Comparison of ENCODE assay signal across 2 cellular contexts in genomic region chr12:75759842-75760260, GRCh38.
TF ChIP-seq lines count a peak whose summit lies in the region.

No MANE protein-coding gene starts in this region.

TF ChIP-seq in HCT116, 20 proteins besides CTCF, POLR2A, EP300 and RAD21:
- TF ChIP-seq, protein P1, sequence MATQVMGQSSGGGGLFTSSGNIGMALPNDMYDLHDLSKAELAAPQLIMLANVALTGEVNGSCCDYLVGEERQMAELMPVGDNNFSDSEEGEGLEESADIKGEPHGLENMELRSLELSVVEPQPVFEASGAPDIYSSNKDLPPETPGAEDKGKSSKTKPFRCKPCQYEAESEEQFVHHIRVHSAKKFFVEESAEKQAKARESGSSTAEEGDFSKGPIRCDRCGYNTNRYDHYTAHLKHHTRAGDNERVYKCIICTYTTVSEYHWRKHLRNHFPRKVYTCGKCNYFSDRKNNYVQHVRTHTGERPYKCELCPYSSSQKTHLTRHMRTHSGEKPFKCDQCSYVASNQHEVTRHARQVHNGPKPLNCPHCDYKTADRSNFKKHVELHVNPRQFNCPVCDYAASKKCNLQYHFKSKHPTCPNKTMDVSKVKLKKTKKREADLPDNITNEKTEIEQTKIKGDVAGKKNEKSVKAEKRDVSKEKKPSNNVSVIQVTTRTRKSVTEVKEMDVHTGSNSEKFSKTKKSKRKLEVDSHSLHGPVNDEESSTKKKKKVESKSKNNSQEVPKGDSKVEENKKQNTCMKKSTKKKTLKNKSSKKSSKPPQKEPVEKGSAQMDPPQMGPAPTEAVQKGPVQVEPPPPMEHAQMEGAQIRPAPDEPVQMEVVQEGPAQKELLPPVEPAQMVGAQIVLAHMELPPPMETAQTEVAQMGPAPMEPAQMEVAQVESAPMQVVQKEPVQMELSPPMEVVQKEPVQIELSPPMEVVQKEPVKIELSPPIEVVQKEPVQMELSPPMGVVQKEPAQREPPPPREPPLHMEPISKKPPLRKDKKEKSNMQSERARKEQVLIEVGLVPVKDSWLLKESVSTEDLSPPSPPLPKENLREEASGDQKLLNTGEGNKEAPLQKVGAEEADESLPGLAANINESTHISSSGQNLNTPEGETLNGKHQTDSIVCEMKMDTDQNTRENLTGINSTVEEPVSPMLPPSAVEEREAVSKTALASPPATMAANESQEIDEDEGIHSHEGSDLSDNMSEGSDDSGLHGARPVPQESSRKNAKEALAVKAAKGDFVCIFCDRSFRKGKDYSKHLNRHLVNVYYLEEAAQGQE (IDR thresholded peaks at IDR 0.05; ENCODE audit: low read depth), result no peak
- TF ChIP-seq ZFX (IDR thresholded peaks at IDR 0.05) (no peak), CEBPB (IDR thresholded peaks at IDR 0.05; ENCODE audit: low read depth) (no peak), ZNF274 (IDR thresholded peaks at IDR 0.05; ENCODE audit: low read depth, low read length) (no peak), SIN3A (IDR thresholded peaks at IDR 0.05; ENCODE audit: low read depth) (peak; percentile 45; the same call in 1 of the 2 replicates), ATF3 (IDR thresholded peaks at IDR 0.05) (no peak), ELF1 (IDR thresholded peaks at IDR 0.05; ENCODE audit: borderline replicate concordance, low read depth) (no peak), EGR1 (IDR thresholded peaks at IDR 0.05; ENCODE audit: low read depth) (peak; percentile 18; the same call in 1 of the 2 replicates), MAX (IDR thresholded peaks at IDR 0.05) (peak; percentile 49), TCF7L2 (IDR thresholded peaks at IDR 0.05; ENCODE audit: borderline replicate concordance, extremely low read depth, insufficient read depth, insufficient read length) (peak; percentile 52), EZH2phosphoT487 (IDR thresholded peaks at IDR 0.05; ENCODE audit: borderline replicate concordance) (no peak), CBX3 (IDR thresholded peaks at IDR 0.05; ENCODE audit: low read depth) (peak; percentile 75; the same call in 1 of the 2 replicates), SP1 (IDR thresholded peaks at IDR 0.05; ENCODE audit: low read depth) (peak; percentile 87), EZH2 (IDR thresholded peaks at IDR 0.05) (no peak), POLR2AphosphoS5 (IDR thresholded peaks at IDR 0.05; ENCODE audit: low read depth, low read length) (peak; percentile 41; the same call in 1 of the 2 replicates), JUND (IDR thresholded peaks at IDR 0.05) (peak; percentile 79), SRF (IDR thresholded peaks at IDR 0.05; ENCODE audit: low read depth) (peak; percentile 30; the same call in 1 of the 2 replicates), YY1 (IDR thresholded peaks at IDR 0.05; ENCODE audit: extremely low read depth, insufficient replicate concordance, low read depth, low read length) (peak; percentile 8), ZBTB33 (IDR thresholded peaks at IDR 0.05; ENCODE audit: extremely low read depth, insufficient replicate concordance, low read length) (no peak), FOSL1 (IDR thresholded peaks at IDR 0.05; ENCODE audit: low read depth) (peak; percentile 81)

TF ChIP-seq in SK-N-SH, 30 proteins besides CTCF, POLR2A, EP300 and RAD21 (continued from another document):
- TF ChIP-seq, protein P2, sequence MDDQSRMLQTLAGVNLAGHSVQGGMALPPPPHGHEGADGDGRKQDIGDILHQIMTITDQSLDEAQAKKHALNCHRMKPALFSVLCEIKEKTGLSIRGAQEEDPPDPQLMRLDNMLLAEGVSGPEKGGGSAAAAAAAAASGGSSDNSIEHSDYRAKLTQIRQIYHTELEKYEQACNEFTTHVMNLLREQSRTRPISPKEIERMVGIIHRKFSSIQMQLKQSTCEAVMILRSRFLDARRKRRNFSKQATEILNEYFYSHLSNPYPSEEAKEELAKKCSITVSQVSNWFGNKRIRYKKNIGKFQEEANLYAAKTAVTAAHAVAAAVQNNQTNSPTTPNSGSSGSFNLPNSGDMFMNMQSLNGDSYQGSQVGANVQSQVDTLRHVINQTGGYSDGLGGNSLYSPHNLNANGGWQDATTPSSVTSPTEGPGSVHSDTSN (IDR thresholded peaks at IDR 0.05), result peak; percentile 90
- no peak for TF ChIP-seq SIN3A (IDR thresholded peaks at IDR 0.05; ENCODE audit: borderline replicate concordance, low read depth, low read length)
- 0 out of 2 replicates have a peak, but pooled peaks have one; percentile 41 for TF ChIP-seq TEAD4 (IDR thresholded peaks at IDR 0.05; ENCODE audit: borderline replicate concordance, insufficient read depth)
- TF ChIP-seq ELF1 (IDR thresholded peaks at IDR 0.05), result no peak
- no peak for TF ChIP-seq MXI1 (IDR thresholded peaks at IDR 0.05; ENCODE audit: low read depth, low read length)
- no peak for TF ChIP-seq GATA2 (CRISPR knock-in tag; IDR thresholded peaks at IDR 0.05)
- peak; percentile 87 for TF ChIP-seq FOSL2 (IDR thresholded peaks at IDR 0.05; ENCODE audit: borderline replicate concordance, low read depth)
- TF ChIP-seq RXRA (IDR thresholded peaks at IDR 0.05; ENCODE audit: borderline replicate concordance, low read depth), result peak; percentile 62; the same call in 1 of the 2 replicates
- no peak for TF ChIP-seq CHD2 (IDR thresholded peaks at IDR 0.05; ENCODE audit: low read length, partially characterized antibody)
- TF ChIP-seq YY1 (IDR thresholded peaks at IDR 0.05; ENCODE audit: low read depth), result no peak
- TF ChIP-seq USF1 (IDR thresholded peaks at IDR 0.05; ENCODE audit: borderline replicate concordance, low read depth), result no peak
- no peak for TF ChIP-seq GABPA (IDR thresholded peaks at IDR 0.05; ENCODE audit: low read depth)
- TF ChIP-seq TAF1 (IDR thresholded peaks at IDR 0.05; ENCODE audit: borderline replicate concordance, low read depth, low read length), result no peak
- peak; percentile 42; the same call in 1 of the 2 replicates for TF ChIP-seq MAX (IDR thresholded peaks at IDR 0.05; ENCODE audit: low read depth)
- TF ChIP-seq JUND (IDR thresholded peaks at IDR 0.05), result peak; percentile 79
- TF ChIP-seq TCF12 (IDR thresholded peaks at IDR 0.05), result peak; percentile 83
- TF ChIP-seq, protein P3, sequence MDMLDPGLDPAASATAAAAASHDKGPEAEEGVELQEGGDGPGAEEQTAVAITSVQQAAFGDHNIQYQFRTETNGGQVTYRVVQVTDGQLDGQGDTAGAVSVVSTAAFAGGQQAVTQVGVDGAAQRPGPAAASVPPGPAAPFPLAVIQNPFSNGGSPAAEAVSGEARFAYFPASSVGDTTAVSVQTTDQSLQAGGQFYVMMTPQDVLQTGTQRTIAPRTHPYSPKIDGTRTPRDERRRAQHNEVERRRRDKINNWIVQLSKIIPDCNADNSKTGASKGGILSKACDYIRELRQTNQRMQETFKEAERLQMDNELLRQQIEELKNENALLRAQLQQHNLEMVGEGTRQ (IDR thresholded peaks at IDR 0.05; ENCODE audit: borderline replicate concordance, low read depth, low read length), result no peak
- TF ChIP-seq NFIC (IDR thresholded peaks at IDR 0.05; ENCODE audit: borderline replicate concordance), result peak; percentile 24; the same call in 1 of the 2 replicates
- TF ChIP-seq FOXM1 (IDR thresholded peaks at IDR 0.05; ENCODE audit: low read depth), result no peak
- TF ChIP-seq NRF1 (IDR thresholded peaks at IDR 0.05; ENCODE audit: low read depth, low read length), result no peak
